ENCODE assay signal across 17 cellular contexts in the genomic region with DNA sequence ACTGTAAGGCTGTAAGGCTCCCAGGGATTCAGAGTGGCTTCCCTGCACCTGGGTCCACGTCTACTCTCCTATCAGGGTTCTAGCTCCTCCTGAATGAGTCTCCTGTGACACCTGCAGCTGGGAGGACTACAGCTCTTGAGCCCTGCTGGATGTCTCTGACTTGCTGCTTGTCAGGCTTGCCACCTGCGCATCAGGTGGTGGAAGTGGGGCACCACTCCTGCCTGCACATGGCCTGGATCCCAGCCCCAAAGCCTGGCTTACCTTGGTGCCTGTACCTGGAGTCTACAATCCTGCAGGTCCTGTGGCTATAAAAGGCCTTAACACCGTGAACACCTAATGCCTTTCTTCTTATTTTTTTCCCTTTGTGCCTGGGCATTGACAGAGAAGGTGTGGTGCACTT.
A peak's percentile ranks its signal among the peaks of the same experiment; 100 is the strongest.
DNase-seq lines count a peak whose midpoint lies in the region; ATAC-seq and TF ChIP-seq lines count a peak whose summit lies in the region.
"Had no signal": no experiment of that assay in that cellular context is flagged by ENCODE, and none has a peak within 500 bp of the region (broad histone marks: within the 10 kb centered on the region; RNA-seq: fewer than 3 reads in every experiment).

No MANE protein-coding gene starts in this region.

- ATAC-seq in Right ventricle myocardium inferior (no peak), heart left ventricle (no peak), HG02973 (IDR thresholded peaks at IDR 0.05; ENCODE audit: unreplicated experiment) (no peak), mucosa of descending colon (no peak)
- ATAC-seq: GM23338 had no signal

- 88 to 94% (median 90%) methylated on average over 3 of the region's 3 CpGs for WGBS in heart left ventricle, 4 donors
- 100% methylated on average over 3 of the region's 3 CpGs for WGBS in esophagus muscularis mucosa

- H3K36me3 ChIP-seq in heart left ventricle = no peaks in the 10 kb centered on the region
- H3K36me3 ChIP-seq in esophagus muscularis mucosa = no peaks in the 10 kb centered on the region
- no peaks in the 10 kb centered on the region for H3K36me3 ChIP-seq in mucosa of descending colon (ENCODE audit: low read depth)
- H3K36me3 ChIP-seq: BE2C had no signal

- H3K27ac ChIP-seq in heart left ventricle = no peak overlapping the region
- H3K27ac ChIP-seq in esophagus muscularis mucosa (replicated peaks in 1 of 4) = no peak overlapping the region
- H3K27ac ChIP-seq: HL-60 had no signal

- intact Hi-C loops in Right ventricle myocardium inferior (cut with DNase I) = no loop called here
- intact Hi-C loops in heart left ventricle (cut with DNase I) = no loop called here
- intact Hi-C loops in esophagus muscularis mucosa (cut with DNase I) = no loop called here
- intact Hi-C loops in mucosa of descending colon (cut with DNase I, micrococcal nuclease) = no loop called here

- H3K9me3 ChIP-seq in heart left ventricle (no peaks in the 10 kb centered on the region), esophagus muscularis mucosa (no peaks in the 10 kb centered on the region), mucosa of descending colon (no peaks in the 10 kb centered on the region)
- H3K9me3 ChIP-seq: BE2C had no signal

- H3K4me1 ChIP-seq in heart left ventricle (peaks cover 0 to 25% (median 9%) of the 10 kb centered on the region in 12 donors), esophagus muscularis mucosa (peaks cover 3 to 13% (median 8%) of the 10 kb centered on the region in 4 donors), mucosa of descending colon (ENCODE audit: low read depth) (no peaks in the 10 kb centered on the region)
- H3K4me1 ChIP-seq: BE2C had no signal

- TF ChIP-seq POLR2A in heart left ventricle (IDR thresholded peaks at IDR 0.05) (no peak), esophagus muscularis mucosa (IDR thresholded peaks at IDR 0.05; ENCODE audit: low read depth) (no peak)

- H3K27me3 ChIP-seq in heart left ventricle (no peaks in the 10 kb centered on the region), esophagus muscularis mucosa (no peaks in the 10 kb centered on the region)
- H3K27me3 ChIP-seq: BE2C had no signal

- H3K4me3 ChIP-seq in heart left ventricle (no peak overlapping the region), esophagus muscularis mucosa (no peak overlapping the region), mucosa of descending colon (no peak overlapping the region)
- H3K4me3 ChIP-seq: GM23338 had no signal

- no peak for TF ChIP-seq EP300 in esophagus muscularis mucosa (IDR thresholded peaks at IDR 0.05)

- DNase-seq in Right ventricle myocardium inferior (ENCODE audit: missing footprints) = peak; percentile 53
- no peak for DNase-seq in heart left ventricle
- DNase-seq in NCI-H510A treated with DMSO at 0.1 percent for 48 hours (lab: John Stamatoyannopoulos, UW) = peak; percentile 30
- peak; percentile 88 for DNase-seq in esophagus muscularis mucosa (ENCODE audit: extremely low spot score)
- DNase-seq in T1000 (lab: John Stamatoyannopoulos, UW) = no peak
- DNase-seq in mucosa of descending colon = no peak
- DNase-seq: BE2C; C1 segment of cervical spinal cord; CD8-positive, alpha-beta memory T cell; COR-L47; DMS 273 treated with DMSO at 0.1 percent for 48 hours; DMS79; GDM1; HCEC 1CT had no signal

- TF ChIP-seq CTCF in heart left ventricle (IDR thresholded peaks at IDR 0.05) = no peak
- TF ChIP-seq CTCF in esophagus muscularis mucosa (IDR thresholded peaks at IDR 0.05) = no peak
- TF ChIP-seq CTCF in mucosa of descending colon (IDR thresholded peaks at IDR 0.05) = no peak

Comparison
In these comparisons a context has a peak if more than half of its experiments do, and no peak if none do; other contexts are left out.
1. DNase-seq: peak in Right ventricle myocardium inferior (single experiment), NCI-H510A treated with DMSO at 0.1 percent for 48 hours (single experiment) and esophagus muscularis mucosa (single experiment); none in heart left ventricle (0 of 5), T1000 (single experiment) and mucosa of descending colon (0 of 3).